ENCODE assay signal across 28 cellular contexts in the genomic region with DNA sequence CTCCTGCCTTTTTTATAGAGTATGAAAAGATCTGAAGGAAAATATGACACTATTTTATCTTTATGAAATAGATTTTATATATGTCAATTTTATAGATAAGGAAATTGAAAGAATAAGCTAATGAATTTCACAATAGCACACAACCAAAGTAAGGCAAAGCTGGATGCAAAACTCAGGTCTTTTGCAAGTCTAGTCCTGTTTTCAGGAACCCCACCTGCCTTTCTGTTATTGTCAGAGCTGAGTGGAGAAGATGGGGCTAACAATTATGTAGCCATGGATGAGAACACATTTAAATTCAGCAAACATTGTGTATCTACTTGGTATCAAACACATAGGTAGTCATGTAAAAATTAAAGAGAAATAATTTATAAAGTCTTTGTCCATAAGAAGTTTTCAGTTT.
DNase-seq lines count a peak whose midpoint lies in the region; ATAC-seq, FAIRE-seq and TF ChIP-seq lines count a peak whose summit lies in the region.
"Had no signal": no experiment of that assay in that cellular context is flagged by ENCODE, and none has a peak within 500 bp of the region (broad histone marks: within the 10 kb centered on the region; RNA-seq: fewer than 3 reads in every experiment).

No MANE protein-coding gene starts in this region.

- in situ Hi-C loops in mammary epithelial cell (cut with MboI; ENCODE audit: low sequenced_read_pairs in 2 of 2): no loop called here

- peaks cover 5% of the 10 kb centered on the region for H3K4me1 Mint-ChIP-seq in MCF 10A (ENCODE audit: insufficient read depth, unreplicated experiment)
- H3K4me1 Mint-ChIP-seq: CD8-positive, alpha-beta memory T cell had no signal

- ATAC-seq in activated naive CD4-positive, alpha-beta T cell treated with anti-CD3 and anti-CD28 coated beads, Interleukin-2, amount 50 U/mL, for 72 hours: no peak
- ATAC-seq: GM12878, Panc1 had no signal

- no peaks in the 10 kb centered on the region for H3K27me3 ChIP-seq in mammary epithelial cell (ENCODE audit: insufficient read depth, low read length)
- no peaks in the 10 kb centered on the region for H3K27me3 ChIP-seq in bronchial epithelial cell (ENCODE audit: control insufficient read depth, insufficient read depth, low read length)

- BruUV-seq in mammary epithelial cell (replicated peaks; lab: Mats Ljungman, UMichigan): no TSS peak
- BruUV-seq in MCF 10A (replicated peaks; lab: Mats Ljungman, UMichigan): no TSS peak

- no peak for FAIRE-seq in bronchial epithelial cell (lab: Jason Lieb, UNC)
- FAIRE-seq in HTR-8/SVneo (lab: Jason Lieb, UNC): no peak
- FAIRE-seq: GM12878 had no signal

- no peaks in the 10 kb centered on the region for H3K79me2 ChIP-seq in mammary epithelial cell (ENCODE audit: insufficient read depth, low read length)

- CTCF ChIA-PET in mammary epithelial cell (lab: Charles Lee; ENCODE audit: low non-redundant PET) (no interaction called here), MCF 10A (lab: Yijun Ruan, JAX) (interaction anchor here (2.0 kb wide), 1 partner anchor 9 kb away, joined by 5 read pairs; no protein-coding TSS in a partner anchor)

- H3K4me1 ChIP-seq in mammary epithelial cell (ENCODE audit: insufficient read depth, low read length): peaks cover 25% of the 10 kb centered on the region

- no peaks in the 10 kb centered on the region for H4K20me1 ChIP-seq in mammary epithelial cell (ENCODE audit: insufficient read depth, low read length)

- dilution Hi-C loops in mammary epithelial cell (cut with HindIII; ENCODE audit: low sequenced_read_pairs): no loop called here

- no peak overlapping the region for H2AFZ ChIP-seq in mammary epithelial cell (ENCODE audit: low read depth, low read length)
- H2AFZ ChIP-seq: GM23338 had no signal

- POLR2A ChIA-PET in MCF 10A (lab: Yijun Ruan, JAX): interaction anchor here (0.6 to 2.3 kb wide), 5 partner anchors 10 to 93 kb away, joined by 3 to 18 read pairs (median 3); no protein-coding TSS in a partner anchor

- TF ChIP-seq CTCF in mammary epithelial cell (conservative IDR thresholded peaks at IDR 0.05 in 1 of 2, IDR thresholded peaks at IDR 0.05 in 1 of 2; ENCODE audit: extremely low read depth in 1 of 2, insufficient read depth in 1 of 2, low read depth in 1 of 2, low read length in 2 of 2) (no peak), MCF 10A (IDR thresholded peaks at IDR 0.05; ENCODE audit: unreplicated experiment) (no peak), bronchial epithelial cell (IDR thresholded peaks at IDR 0.05; ENCODE audit: insufficient read depth, low read length, severe bottlenecking) (no peak)

- DNase-seq in mammary epithelial cell (peak; percentile 34), MCF 10A (ENCODE audit: unreplicated experiment) (no peak), NCI-H526 (lab: John Stamatoyannopoulos, UW) (peak; percentile 85 to 89), bronchial epithelial cell (ENCODE audit: low read depth) (peak; percentile 61), amniotic stem cell (lab: John Stamatoyannopoulos, UW) (no peak), HTR-8/SVneo (ENCODE audit: insufficient read length, low spot score) (no peak)
- no peak for DNase-seq in activated naive CD4-positive, alpha-beta T cell treated with anti-CD3 and anti-CD28 coated beads, Interleukin-2, amount 50 U/mL, for 72 hours (ENCODE audit: low spot score in 2 of 2)
- DNase-seq: CD8-positive, alpha-beta memory T cell; DMS 273 treated with DMSO at 0.1 percent for 48 hours; DMS79; GDM1; H9; NCI-H1694 treated with DMSO at 0.1 percent for 48 hours; NCI-H2081; NCI-H2171 treated with DMSO at 0.1 percent for 48 hours; NCI-H446; NCI-H524 treated with DMSO at 0.1 percent for 48 hours; NK-92 treated with Interleukin-12 subunit alpha and Interleukin-12 subunit beta, amount 100 ng/mL, for 24 hours; SHP77; T-helper 1 cell had no signal

- H3K36me3 ChIP-seq in mammary epithelial cell (ENCODE audit: insufficient read depth, low read length) (no peaks in the 10 kb centered on the region), bronchial epithelial cell (ENCODE audit: control insufficient read depth, insufficient read depth, low read length) (no peaks in the 10 kb centered on the region)

- no peak overlapping the region for H3K4me3 Mint-ChIP-seq in MCF 10A (ENCODE audit: unreplicated experiment)
- H3K4me3 Mint-ChIP-seq: B cell; CD8-positive, alpha-beta memory T cell; GM23338; H9; IgD-negative memory B cell; T-helper 2 cell treated with Interferon-gamma antibody and Interleukin-4, amounts not matched to agents 5 μg/mL and 100 μg/mL, for 36 hours had no signal

- H3K4me3 ChIP-seq in mammary epithelial cell (replicated peaks in 1 of 3; ENCODE audit: insufficient read depth in 1 of 3, low read depth in 2 of 3, low read length in 3 of 3) (no peak overlapping the region), bronchial epithelial cell (ENCODE audit: low read depth, low read length) (no peak overlapping the region)
- H3K4me3 ChIP-seq: GM12878, GM23338 had no signal

- no peaks in the 10 kb centered on the region for H3K36me3 Mint-ChIP-seq in MCF 10A (ENCODE audit: insufficient read depth, unreplicated experiment)
- no peaks in the 10 kb centered on the region for H3K36me3 Mint-ChIP-seq in activated naive CD4-positive, alpha-beta T cell treated with anti-CD3 and anti-CD28 coated beads, Interleukin-2, amount 50 U/mL, for 72 hours
- H3K36me3 Mint-ChIP-seq: CD8-positive, alpha-beta memory T cell; IgD-negative memory B cell had no signal

- intact Hi-C loops in mammary epithelial cell (cut with micrococcal nuclease): loop anchor here (1.0 kb wide), 1 partner anchor 22 kb away; no protein-coding TSS in a partner anchor
- intact Hi-C loops in MCF 10A (cut with micrococcal nuclease): loop anchor here (5.0 kb wide), 1 partner anchor 1184 kb away; no protein-coding TSS in a partner anchor

- H3K4me2 ChIP-seq in mammary epithelial cell (ENCODE audit: insufficient read depth, low read depth, low read length): peak overlapping the region; percentile 52
- H3K4me2 ChIP-seq: GM23338 had no signal

- H3K9me3 ChIP-seq in mammary epithelial cell (replicated peaks; ENCODE audit: insufficient read depth, low read length): no peaks in the 10 kb centered on the region

- no peaks in the 10 kb centered on the region for H3K27me3 Mint-ChIP-seq in MCF 10A (ENCODE audit: insufficient read depth, unreplicated experiment)
- H3K27me3 Mint-ChIP-seq: B cell, IgD-negative memory B cell had no signal

- no peak overlapping the region for H3K9ac ChIP-seq in mammary epithelial cell (ENCODE audit: insufficient read depth, low read length)

- no peak overlapping the region for H3K27ac ChIP-seq in mammary epithelial cell (ENCODE audit: insufficient read depth, low read depth, low read length)
- H3K27ac ChIP-seq: C4-2B, RWPE1 had no signal

- H3K9me3 Mint-ChIP-seq in MCF 10A (ENCODE audit: unreplicated experiment): no peaks in the 10 kb centered on the region
- H3K9me3 Mint-ChIP-seq in activated naive CD4-positive, alpha-beta T cell treated with anti-CD3 and anti-CD28 coated beads, Interleukin-2, amount 50 U/mL, for 72 hours: no peaks in the 10 kb centered on the region
- H3K9me3 Mint-ChIP-seq: CD8-positive, alpha-beta memory T cell; GM23338; H9; IgD-negative memory B cell; T-helper 2 cell treated with Interferon-gamma antibody and Interleukin-4, amounts not matched to agents 5 μg/mL and 100 μg/mL, for 36 hours had no signal

- no peak overlapping the region for H3K27ac Mint-ChIP-seq in MCF 10A (ENCODE audit: low read depth, unreplicated experiment)
- no peak overlapping the region for H3K27ac Mint-ChIP-seq in activated naive CD4-positive, alpha-beta T cell treated with anti-CD3 and anti-CD28 coated beads, Interleukin-2, amount 50 U/mL, for 72 hours
- H3K27ac Mint-ChIP-seq: B cell; CD8-positive, alpha-beta memory T cell; GM23338; IgD-negative memory B cell; T-helper 2 cell treated with Interferon-gamma antibody and Interleukin-4, amounts not matched to agents 5 μg/mL and 100 μg/mL, for 36 hours had no signal

Comparison
In these comparisons a context has a peak if more than half of its experiments do, and no peak if none do; other contexts are left out.
1. DNase-seq: peak in mammary epithelial cell (single experiment), NCI-H526 (2 of 2) and bronchial epithelial cell (single experiment); none in MCF 10A (single experiment), amniotic stem cell (single experiment), HTR-8/SVneo (single experiment) and activated naive CD4-positive, alpha-beta T cell treated with anti-CD3 and anti-CD28 coated beads, Interleukin-2, amount 50 U/mL, for 72 hours (0 of 2).